ENCODE assay signal across 9 cellular contexts in genomic region chr1:201348211-201348566, GRCh38. TPM values are rescaled to one million over a fixed set of nuclear protein-coding genes. Genes with fewer than 3 reads are reported as not detected.
DNase-seq lines count a peak whose midpoint lies in the region; ATAC-seq, FAIRE-seq and TF ChIP-seq lines count a peak whose summit lies in the region.
"Had no signal": no experiment of that assay in that cellular context is flagged by ENCODE, and none has a peak within 500 bp of the region (broad histone marks: within the 10 kb centered on the region; RNA-seq: fewer than 3 reads in every experiment).

No MANE protein-coding gene starts in this region.

- H3K4me3 Mint-ChIP-seq in HFFc6 = no peak overlapping the region
- H3K4me3 Mint-ChIP-seq in T-helper 2 cell treated with Interferon-gamma antibody and Interleukin-4, amounts not matched to agents 5 μg/mL and 100 μg/mL, for 36 hours = no peak overlapping the region

- dilution Hi-C loops in mammary epithelial cell (cut with HindIII; ENCODE audit: low sequenced_read_pairs) = loop anchor here (5.0 kb wide), 1 partner anchor 49 kb away; the partner anchor contains the start of gene LAD1

- TF ChIP-seq EP300 in HepG2 (IDR thresholded peaks at IDR 0.05; ENCODE audit: low read depth in 2 of 2, low read length in 2 of 2) = no peak
- no peak for TF ChIP-seq EP300 in HepG2 (CRISPR knock-in tag; IDR thresholded peaks at IDR 0.05; ENCODE audit: borderline replicate concordance)

- CTCF ChIA-PET in mammary epithelial cell (lab: Charles Lee; ENCODE audit: low non-redundant PET) (interaction anchor here (0.7 kb wide), 2 partner anchors 72 to 192 kb away, joined by 3 to 5 read pairs; no protein-coding TSS in a partner anchor), HepG2 (lab: Yijun Ruan, JAX; ENCODE audit: low intra/inter-chr PET ratio, low total read pairs) (no interaction called here)

- TF ChIP-seq CTCF in DND-41 (IDR thresholded peaks at IDR 0.05; ENCODE audit: borderline replicate concordance, extremely low read depth, low read length, poor library complexity, severe bottlenecking) = peak; percentile 62
- peak; percentile 80 for TF ChIP-seq CTCF in HFFc6 (IDR thresholded peaks at IDR 0.05)
- peak; percentile 72 to 84 for TF ChIP-seq CTCF in mammary epithelial cell (conservative IDR thresholded peaks at IDR 0.05 in 1 of 2, IDR thresholded peaks at IDR 0.05 in 1 of 2; ENCODE audit: extremely low read depth in 1 of 2, insufficient read depth in 1 of 2, low read depth in 1 of 2, low read length in 2 of 2)
- peak; percentile 71 for TF ChIP-seq CTCF in HepG2 (CRISPR knock-in tag; IDR thresholded peaks at IDR 0.05)

- H3K4me3 ChIP-seq in DND-41 (ENCODE audit: low read depth in 1 of 2, low read length in 2 of 2) = no peak overlapping the region
- no peak overlapping the region for H3K4me3 ChIP-seq in NT2/D1 (ENCODE audit: insufficient read length, low read depth)
- no peak overlapping the region for H3K4me3 ChIP-seq in mammary epithelial cell (replicated peaks in 1 of 3; ENCODE audit: insufficient read depth in 1 of 3, low read depth in 2 of 3, low read length in 3 of 3)
- H3K4me3 ChIP-seq in HepG2 (replicated peaks in 1 of 3; ENCODE audit: insufficient read depth in 1 of 3, low read depth in 2 of 3, low read length in 3 of 3) = no peak overlapping the region
- H3K4me3 ChIP-seq: SJSA1 had no signal

- FAIRE-seq in HepG2 (lab: Jason Lieb, UNC) (peak; percentile 37), urothelium cell line (lab: Jason Lieb, UNC) (no peak)

- H3K27me3 ChIP-seq in DND-41 (ENCODE audit: insufficient read depth, low read length, poor library complexity) (no peaks in the 10 kb centered on the region), NT2/D1 (ENCODE audit: insufficient read depth, insufficient read length) (no peaks in the 10 kb centered on the region), mammary epithelial cell (ENCODE audit: insufficient read depth, low read length) (no peaks in the 10 kb centered on the region), HepG2 (ENCODE audit: control insufficient read depth in 1 of 2, insufficient read depth in 2 of 2, low read length in 2 of 2) (peaks cover 0 to 8% of the 10 kb centered on the region in 2 experiments; a peak in 3 of 5 replicates)

- TF ChIP-seq RAD21 in HepG2 (CRISPR knock-in tag; IDR thresholded peaks at IDR 0.05) = no peak

- H3K9ac ChIP-seq in DND-41 (ENCODE audit: low read depth, low read length) (no peak overlapping the region), NT2/D1 (ENCODE audit: insufficient read length, low read depth) (no peak overlapping the region), mammary epithelial cell (ENCODE audit: insufficient read depth, low read length) (no peak overlapping the region), HepG2 (ENCODE audit: insufficient read depth, low read depth, low read length) (no peak overlapping the region)

- no peaks in the 10 kb centered on the region for H4K20me1 ChIP-seq in DND-41 (ENCODE audit: insufficient read depth, low read length)
- H4K20me1 ChIP-seq in mammary epithelial cell (ENCODE audit: insufficient read depth, low read length) = no peaks in the 10 kb centered on the region
- no peaks in the 10 kb centered on the region for H4K20me1 ChIP-seq in HepG2 (ENCODE audit: insufficient read depth, low read length)

- POLR2A ChIA-PET in HepG2 (lab: Yijun Ruan, JAX) = no interaction called here

- H3K4me1 ChIP-seq in DND-41 (ENCODE audit: insufficient read depth, low read length) (no peaks in the 10 kb centered on the region), NT2/D1 (ENCODE audit: insufficient read depth, insufficient read length) (peaks cover 12% of the 10 kb centered on the region), mammary epithelial cell (ENCODE audit: insufficient read depth, low read length) (peaks cover 20% of the 10 kb centered on the region), HepG2 (ENCODE audit: insufficient read depth, low read length) (no peaks in the 10 kb centered on the region)
- H3K4me1 ChIP-seq: SJSA1 had no signal

- H3K4me2 ChIP-seq in DND-41 (ENCODE audit: insufficient read depth, low read length) (no peak overlapping the region), mammary epithelial cell (ENCODE audit: insufficient read depth, low read depth, low read length) (no peak overlapping the region), HepG2 (ENCODE audit: low read depth, low read length) (no peak overlapping the region)

- BruUV-seq in mammary epithelial cell (replicated peaks; lab: Mats Ljungman, UMichigan) (no TSS peak), HepG2 (replicated peaks; lab: Mats Ljungman, UMichigan) (no TSS peak)

- TF ChIP-seq POLR2A in HepG2 (IDR thresholded peaks at IDR 0.05; ENCODE audit: insufficient read depth in 1 of 2, low read depth in 2 of 2, low read length in 2 of 2) = no peak

- H3K4me1 Mint-ChIP-seq in HFFc6 (ENCODE audit: low read depth) = no peaks in the 10 kb centered on the region
- H3K4me1 Mint-ChIP-seq in T-helper 2 cell treated with Interferon-gamma antibody and Interleukin-4, amounts not matched to agents 5 μg/mL and 100 μg/mL, for 36 hours (ENCODE audit: low read depth) = no peaks in the 10 kb centered on the region

- in situ Hi-C loops in mammary epithelial cell (cut with MboI; ENCODE audit: low sequenced_read_pairs in 2 of 2) (loop anchor here in 1 of 2 donors (10.0 kb wide), 1 partner anchor 103 kb away; no protein-coding TSS in a partner anchor), HepG2 (cut with HindIII; ENCODE audit: extremely low pct_ligation_motif_present, low pct_unique_long_range_greater_than_20kb) (no loop called here)

- H3K79me2 ChIP-seq in DND-41 (ENCODE audit: insufficient read depth, low read length) = no peaks in the 10 kb centered on the region
- H3K79me2 ChIP-seq in mammary epithelial cell (ENCODE audit: insufficient read depth, low read length) = no peaks in the 10 kb centered on the region
- no peaks in the 10 kb centered on the region for H3K79me2 ChIP-seq in HepG2 (ENCODE audit: insufficient read depth, low read length)

- H3K27me3 Mint-ChIP-seq in HFFc6 (ENCODE audit: insufficient read depth) = peaks cover 23% of the 10 kb centered on the region
- peaks cover 18% of the 10 kb centered on the region for H3K27me3 Mint-ChIP-seq in T-helper 2 cell treated with Interferon-gamma antibody and Interleukin-4, amounts not matched to agents 5 μg/mL and 100 μg/mL, for 36 hours (ENCODE audit: low read depth)

- DNase-seq in DND-41 (peak; percentile 45), HFFc6 (peak; percentile 52), NT2/D1 (ENCODE audit: low read depth, low spot score) (peak; percentile 78), mammary epithelial cell (peak; percentile 45), HepG2 (ENCODE audit: low spot score) (peak; percentile 26), urothelium cell line (ENCODE audit: low spot score) (peak; percentile 69)
- no peak for DNase-seq in T-helper 2 cell treated with Interferon-gamma antibody and Interleukin-4, amounts not matched to agents 5 μg/mL and 100 μg/mL, for 36 hours (ENCODE audit: low spot score)

- no peaks in the 10 kb centered on the region for H3K36me3 Mint-ChIP-seq in HFFc6 (ENCODE audit: low read depth)
- no peaks in the 10 kb centered on the region for H3K36me3 Mint-ChIP-seq in T-helper 2 cell treated with Interferon-gamma antibody and Interleukin-4, amounts not matched to agents 5 μg/mL and 100 μg/mL, for 36 hours (ENCODE audit: low read depth)

- no peak overlapping the region for H3K27ac ChIP-seq in DND-41 (ENCODE audit: low read length)
- no peak overlapping the region for H3K27ac ChIP-seq in mammary epithelial cell (ENCODE audit: insufficient read depth, low read depth, low read length)
- H3K27ac ChIP-seq in HepG2 (ENCODE audit: extremely low read length, insufficient read depth, low read length) = no peak overlapping the region
- H3K27ac ChIP-seq: SJSA1 had no signal

- WGBS in mammary epithelial cell (ENCODE audit: low coverage, missing lambda C conversion rate) = 23% methylated on average over 3 of the region's 6 CpGs
- WGBS in HepG2 (ENCODE audit: low lambda C conversion rate) = 0% methylated on average over 5 of the region's 6 CpGs

- no peaks in the 10 kb centered on the region for H3K9me3 Mint-ChIP-seq in HFFc6
- no peaks in the 10 kb centered on the region for H3K9me3 Mint-ChIP-seq in T-helper 2 cell treated with Interferon-gamma antibody and Interleukin-4, amounts not matched to agents 5 μg/mL and 100 μg/mL, for 36 hours

- intact Hi-C loops in mammary epithelial cell (cut with micrococcal nuclease) (loop anchor here (1.0 kb wide), 3 partner anchors 13 to 165 kb away; no protein-coding TSS in a partner anchor), HepG2 (cut with micrococcal nuclease; ENCODE audit: unreplicated experiment) (no loop called here)

- no peak overlapping the region for H3K27ac Mint-ChIP-seq in HFFc6
- no peak overlapping the region for H3K27ac Mint-ChIP-seq in T-helper 2 cell treated with Interferon-gamma antibody and Interleukin-4, amounts not matched to agents 5 μg/mL and 100 μg/mL, for 36 hours

- peak; percentile 78; the same call in 2 of the 3 replicates for ATAC-seq in DND-41 (ENCODE audit: insufficient read depth, low read depth)
- ATAC-seq in HepG2 = peak; percentile 88
- no peak for ATAC-seq in HG02571 (IDR thresholded peaks at IDR 0.05; ENCODE audit: unreplicated experiment)

- H3K9me3 ChIP-seq in DND-41 (ENCODE audit: insufficient read depth, low read length, severe bottlenecking) = no peaks in the 10 kb centered on the region
- H3K9me3 ChIP-seq in NT2/D1 (ENCODE audit: insufficient read depth, low read length) = no peaks in the 10 kb centered on the region
- no peaks in the 10 kb centered on the region for H3K9me3 ChIP-seq in mammary epithelial cell (replicated peaks; ENCODE audit: insufficient read depth, low read length)
- no peaks in the 10 kb centered on the region for H3K9me3 ChIP-seq in HepG2 (ENCODE audit: low read length)
- H3K9me3 ChIP-seq: SJSA1 had no signal

- H3K36me3 ChIP-seq in DND-41 (ENCODE audit: insufficient read depth, low read length) (no peaks in the 10 kb centered on the region), NT2/D1 (ENCODE audit: insufficient read depth, insufficient read length, low read length) (no peaks in the 10 kb centered on the region), mammary epithelial cell (ENCODE audit: insufficient read depth, low read length) (no peaks in the 10 kb centered on the region), HepG2 (replicated peaks in 1 of 2; ENCODE audit: control insufficient read depth in 1 of 2, insufficient read depth in 2 of 2, low read length in 2 of 2) (no peaks in the 10 kb centered on the region)
- H3K36me3 ChIP-seq: SJSA1 had no signal

- H2AFZ ChIP-seq in DND-41 (ENCODE audit: low read depth, low read length) = no peak overlapping the region
- H2AFZ ChIP-seq in mammary epithelial cell (ENCODE audit: low read depth, low read length) = no peak overlapping the region
- H2AFZ ChIP-seq in HepG2 (ENCODE audit: low read length) = no peak overlapping the region

RNA-seq across cellular contexts. Expression of gene TNNT2, which starts 29.3 kb away (rescaled TPM):
- not detected for total RNA-seq in HFFc6 (2021; fragmentation: NEBNext Ultra II Directional; extraction: Animal tissue kit (Norgen Biotek cat#: 25700))
- total RNA-seq in mammary epithelial cell (1 to 10 TPM in 1 of 2 donors, under 1 TPM in 1; 0.83 to 1.3 TPM), HepG2 (2016; rRNA removed; fragmentation: Illumina TruSeq; extraction: Trizol) (0.20 TPM in 1 of 2 replicates, not detected in the other)
- polyA plus RNA-seq in mammary epithelial cell (0.19 TPM), HepG2 (2011; rRNA removed) (0.63 and 1.3 TPM in 2 replicates)
- not detected for polyA minus RNA-seq in mammary epithelial cell
- total RNA-seq in HepG2 (2016; cell fraction: cytosol; rRNA removed; fragmentation: Illumina TruSeq; extraction: Trizol; ENCODE audit: low read depth) = not detected in 2 replicates
- 0.17 TPM in 1 of 2 replicates, not detected in the other for total RNA-seq in HepG2 (2016; cell fraction: insoluble cytoplasmic fraction; rRNA removed; fragmentation: Illumina TruSeq; extraction: Trizol)
- total RNA-seq in HepG2 (2016; cell fraction: membrane; rRNA removed; fragmentation: Illumina TruSeq; extraction: Trizol) = not detected in 2 replicates
- 0.71 and 0.88 TPM in 2 replicates for total RNA-seq in HepG2 (2016; cell fraction: nucleus; rRNA removed; fragmentation: Illumina TruSeq; extraction: Trizol)
- 0.03 and 0.09 TPM in 2 replicates for polyA plus RNA-seq in HepG2 (2011; cell fraction: cytosol; rRNA removed)
- polyA plus RNA-seq in HepG2 (2011; cell fraction: nucleus; rRNA removed) = 5.4 and 9.7 TPM in 2 replicates
- 3.1 and 5.5 TPM in 2 replicates for polyA plus RNA-seq in HepG2 (2012)
- not detected in 2 replicates for polyA plus RNA-seq in HepG2 (2016; cell fraction: cytosol; fragmentation: Illumina TruSeq; extraction: Trizol; ENCODE audit: low read depth)
- polyA plus RNA-seq in HepG2 (2016; cell fraction: insoluble cytoplasmic fraction; fragmentation: Illumina TruSeq; extraction: Trizol; ENCODE audit: low read depth) = not detected in 2 replicates
- polyA plus RNA-seq in HepG2 (2016; cell fraction: membrane; fragmentation: Illumina TruSeq; extraction: Trizol; ENCODE audit: low read depth) = not detected in 2 replicates
- 1.6 TPM in 1 of 2 replicates, not detected in the other for polyA plus RNA-seq in HepG2 (2016; cell fraction: nucleus; fragmentation: Illumina TruSeq; extraction: Trizol; ENCODE audit: insufficient read depth, low read depth)
- polyA minus RNA-seq in HepG2 (2011; rRNA and poly(A)+ RNA removed; ENCODE audit: low replicate concordance) = 0.28 and 1.7 TPM in 2 replicates
- polyA minus RNA-seq in HepG2 (2011; cell fraction: cytosol; rRNA and poly(A)+ RNA removed) = not detected in 2 replicates
- polyA minus RNA-seq in HepG2 (2011; cell fraction: nucleus; rRNA and poly(A)+ RNA removed) = 7.9 and 9.4 TPM in 2 replicates
- total RNA-seq: SJSA1 had no signal

RNA-seq across cellular contexts. Expression of gene LAD1, which starts 50.9 kb away (rescaled TPM):
- total RNA-seq in HFFc6 (2021; fragmentation: NEBNext Ultra II Directional; extraction: Animal tissue kit (Norgen Biotek cat#: 25700)) = not detected
- total RNA-seq in mammary epithelial cell = 100 to 1,000 TPM; 101 to 212 TPM
- polyA plus RNA-seq in mammary epithelial cell = 71.7 TPM
- polyA minus RNA-seq in mammary epithelial cell = 91.3 TPM
- 41.2 and 65.6 TPM in 2 replicates for total RNA-seq in HepG2 (2016; rRNA removed; fragmentation: Illumina TruSeq; extraction: Trizol)
- 11.0 and 15.5 TPM in 2 replicates for total RNA-seq in HepG2 (2016; cell fraction: cytosol; rRNA removed; fragmentation: Illumina TruSeq; extraction: Trizol; ENCODE audit: low read depth)
- total RNA-seq in HepG2 (2016; cell fraction: insoluble cytoplasmic fraction; rRNA removed; fragmentation: Illumina TruSeq; extraction: Trizol) = 41.4 and 67.3 TPM in 2 replicates
- total RNA-seq in HepG2 (2016; cell fraction: membrane; rRNA removed; fragmentation: Illumina TruSeq; extraction: Trizol) = 26.5 and 29.9 TPM in 2 replicates
- 43.9 and 47.8 TPM in 2 replicates for total RNA-seq in HepG2 (2016; cell fraction: nucleus; rRNA removed; fragmentation: Illumina TruSeq; extraction: Trizol)
- 10.8 and 16.3 TPM in 2 replicates for polyA plus RNA-seq in HepG2 (2011; rRNA removed)
- 9.4 and 9.8 TPM in 2 replicates for polyA plus RNA-seq in HepG2 (2011; cell fraction: cytosol; rRNA removed)
- 11.5 and 21.4 TPM in 2 replicates for polyA plus RNA-seq in HepG2 (2011; cell fraction: nucleus; rRNA removed)
- 18.4 and 19.1 TPM in 2 replicates for polyA plus RNA-seq in HepG2 (2012)
- 11.7 and 13.7 TPM in 2 replicates for polyA plus RNA-seq in HepG2 (2016; cell fraction: cytosol; fragmentation: Illumina TruSeq; extraction: Trizol; ENCODE audit: low read depth)
- 55.2 and 58.0 TPM in 2 replicates for polyA plus RNA-seq in HepG2 (2016; cell fraction: insoluble cytoplasmic fraction; fragmentation: Illumina TruSeq; extraction: Trizol; ENCODE audit: low read depth)
- 25.4 and 27.9 TPM in 2 replicates for polyA plus RNA-seq in HepG2 (2016; cell fraction: membrane; fragmentation: Illumina TruSeq; extraction: Trizol; ENCODE audit: low read depth)
- polyA plus RNA-seq in HepG2 (2016; cell fraction: nucleus; fragmentation: Illumina TruSeq; extraction: Trizol; ENCODE audit: insufficient read depth, low read depth) = 64.1 and 70.5 TPM in 2 replicates
- 0.16 and 19.5 TPM in 2 replicates for polyA minus RNA-seq in HepG2 (2011; rRNA and poly(A)+ RNA removed; ENCODE audit: low replicate concordance)
- 6.4 and 8.8 TPM in 2 replicates for polyA minus RNA-seq in HepG2 (2011; cell fraction: cytosol; rRNA and poly(A)+ RNA removed)
- polyA minus RNA-seq in HepG2 (2011; cell fraction: nucleus; rRNA and poly(A)+ RNA removed) = 22.8 and 27.4 TPM in 2 replicates
- total RNA-seq: SJSA1 had no signal

Comparison
In these comparisons a context has a peak if more than half of its experiments do, and no peak if none do; other contexts are left out.
1. RNA of gene LAD1, which starts 50.9 kb away (total RNA-seq): 101 to 212 TPM in mammary epithelial cell and 11.0 to 67.3 TPM in HepG2; not detected in HFFc6; every median in the first group is over 10 times any median in the second.
2. Peak in every context shown above with its lines, with median percentiles within 50 percentile points of each other: CTCF ChIP-seq.